2 cellular contexts compared by ENCODE assay signal in genomic region chr17:61335105-61335844, GRCh38.
TF ChIP-seq lines count a peak whose summit lies in the region.

No MANE protein-coding gene starts in this region.

TF ChIP-seq in A549, 52 proteins besides CTCF, POLR2A, EP300 and RAD21 (continued from another document and continues in another):
- TF ChIP-seq RCOR1 (IDR thresholded peaks at IDR 0.05; ENCODE audit: low read depth, low read length): no peak
- TF ChIP-seq POLR2AphosphoS2 (conservative IDR thresholded peaks at IDR 0.05; ENCODE audit: low read length): no peak
- no peak for TF ChIP-seq ELK1 (IDR thresholded peaks at IDR 0.05; ENCODE audit: low read depth, low read length)
- no peak for TF ChIP-seq JUN (IDR thresholded peaks at IDR 0.05)
- TF ChIP-seq KDM1A (IDR thresholded peaks at IDR 0.05; ENCODE audit: low read depth): no peak
- TF ChIP-seq MYC (IDR thresholded peaks at IDR 0.05; ENCODE audit: borderline replicate concordance, low read length): no peak
- TF ChIP-seq JUNB (IDR thresholded peaks at IDR 0.05): peak; percentile 35; the same call in 1 of the 2 replicates
- no peak for TF ChIP-seq HES2 (IDR thresholded peaks at IDR 0.05)
- peak; percentile 46; the same call in 1 of the 2 replicates for TF ChIP-seq GATA3 (IDR thresholded peaks at IDR 0.05; ENCODE audit: borderline replicate concordance)
- TF ChIP-seq HOXB13 (CRISPR knock-in tag; IDR thresholded peaks at IDR 0.05; ENCODE audit: low read depth): no peak
- TF ChIP-seq HDAC2 (IDR thresholded peaks at IDR 0.05): no peak
- no peak for TF ChIP-seq FOSB (CRISPR knock-in tag; IDR thresholded peaks at IDR 0.05)
- no peak for TF ChIP-seq FOSL2 (IDR thresholded peaks at IDR 0.05)
- peak; percentile 52 for TF ChIP-seq FOSL2 (CRISPR knock-in tag; IDR thresholded peaks at IDR 0.05)
- TF ChIP-seq ESRRA (IDR thresholded peaks at IDR 0.05; ENCODE audit: borderline replicate concordance, low read length): no peak
- TF ChIP-seq NR3C1 (IDR thresholded peaks at IDR 0.05): no peak
- TF ChIP-seq EHMT2 (IDR thresholded peaks at IDR 0.05; ENCODE audit: low read depth): no peak
- TF ChIP-seq EHF (CRISPR knock-in tag; IDR thresholded peaks at IDR 0.05): no peak
- no peak for TF ChIP-seq PHF8 (IDR thresholded peaks at IDR 0.05; ENCODE audit: borderline replicate concordance, low read depth)
- TF ChIP-seq MAFK (IDR thresholded peaks at IDR 0.05; ENCODE audit: partially characterized antibody): peak; percentile 85
- no peak for TF ChIP-seq PBX3 (IDR thresholded peaks at IDR 0.05)
- TF ChIP-seq SMC3 (IDR thresholded peaks at IDR 0.05): no peak
- no peak for TF ChIP-seq ZSCAN20 (CRISPR knock-in tag; IDR thresholded peaks at IDR 0.05)
- no peak for TF ChIP-seq MAX (IDR thresholded peaks at IDR 0.05)
- no peak for TF ChIP-seq NPAS2 (CRISPR knock-in tag; IDR thresholded peaks at IDR 0.05; ENCODE audit: borderline replicate concordance)
- TF ChIP-seq RFX5 (IDR thresholded peaks at IDR 0.05): no peak
- TF ChIP-seq CBX2 (IDR thresholded peaks at IDR 0.05; ENCODE audit: borderline replicate concordance, low read depth): no peak
- TF ChIP-seq HMGXB4 (CRISPR knock-in tag; IDR thresholded peaks at IDR 0.05; ENCODE audit: borderline replicate concordance): no peak
- TF ChIP-seq MAZ (IDR thresholded peaks at IDR 0.05; ENCODE audit: borderline replicate concordance, low read depth, low read length): no peak
- TF ChIP-seq REST (IDR thresholded peaks at IDR 0.05): no peak
- no peak for TF ChIP-seq HOXA7 (CRISPR knock-in tag; IDR thresholded peaks at IDR 0.05)

TF ChIP-seq in IMR-90, 13 proteins besides CTCF, POLR2A, EP300 and RAD21 (continued from another document):
- TF ChIP-seq RCOR1 (IDR thresholded peaks at IDR 0.05; ENCODE audit: insufficient replicate concordance, low read length) (peak; percentile 52), MXI1 (IDR thresholded peaks at IDR 0.05; ENCODE audit: borderline replicate concordance, low read depth, low read length) (no peak), BHLHE40 (IDR thresholded peaks at IDR 0.05; ENCODE audit: low read depth, low read length) (no peak), MAZ (IDR thresholded peaks at IDR 0.05; ENCODE audit: borderline replicate concordance, low read depth, low read length) (no peak), ELK1 (IDR thresholded peaks at IDR 0.05; ENCODE audit: borderline replicate concordance, low read depth, low read length) (no peak), CEBPB (IDR thresholded peaks at IDR 0.05; ENCODE audit: low read depth, low read length) (peak; percentile 46; the same call in 1 of the 2 replicates), USF2 (IDR thresholded peaks at IDR 0.05; ENCODE audit: low read depth, low read length) (no peak)
